23 cellular contexts compared by ENCODE assay signal in the genomic region with DNA sequence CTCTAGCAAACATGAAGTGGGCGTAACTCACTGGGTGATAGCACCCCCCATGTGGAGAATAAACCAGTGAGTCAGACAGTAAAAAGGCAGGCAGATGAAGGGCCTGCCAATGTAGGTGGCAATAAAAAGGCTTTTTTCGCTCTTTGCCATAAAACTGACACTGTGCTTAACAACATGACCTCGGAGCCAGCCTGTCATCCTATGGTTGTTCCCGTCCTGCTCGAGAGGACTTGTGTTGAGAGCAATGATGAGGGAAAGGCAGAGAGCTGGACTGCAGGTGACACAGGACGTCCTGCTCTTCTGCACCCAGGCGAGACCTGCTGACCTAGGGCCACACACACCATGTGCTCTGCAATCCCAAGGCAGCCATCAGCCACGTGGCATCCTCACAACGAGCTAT.
"Had no signal": no experiment of that assay in that cellular context is flagged by ENCODE, and none has a peak within 500 bp of the region (broad histone marks: within the 10 kb centered on the region; RNA-seq: fewer than 3 reads in every experiment).

No MANE protein-coding gene starts in this region.

- H3K27ac ChIP-seq: KMS-11 had no signal

- H3K4me1 Mint-ChIP-seq: activated B cell treated with CpG ODN at 0.5 μM for 24 hours; activated CD4-positive, alpha-beta T cell treated with anti-CD3 and anti-CD28 coated beads, Interleukin-2, amount 10 ng/mL, durations not matched to agents 7 days and 5 days; brain; T-helper 17 cell had no signal

- H3K9ac ChIP-seq: KMS-11 had no signal

- H3K36me3 Mint-ChIP-seq: activated CD4-positive, alpha-beta memory T cell treated with anti-CD3 and anti-CD28 coated beads for 36 hours; activated naive CD8-positive, alpha-beta T cell; brain had no signal

- DNase-seq: activated B cell treated with CpG ODN at 0.5 μM for 24 hours; activated CD4-positive, alpha-beta memory T cell treated with anti-CD3 and anti-CD28 coated beads for 36 hours; activated CD4-positive, alpha-beta T cell treated with anti-CD3 and anti-CD28 coated beads for 1 hour; activated CD4-positive, alpha-beta T cell treated with anti-CD3 and anti-CD28 coated beads, Interleukin-2, amount 10 ng/mL, durations not matched to agents 7 days and 5 days; activated gamma-delta T cell; activated naive CD4-positive, alpha-beta T cell treated with anti-CD3 and anti-CD28 coated beads for 36 hours; activated T-cell treated with anti-CD3 and anti-CD28 coated beads, Interleukin-2, amount 50 U/mL, for 24 hours; NCI-H1092; NCI-H1417 treated with DMSO at 0.1 percent for 48 hours; NCI-H1694; NCI-H2029; NCI-H2107; NCI-H2171 treated with DMSO at 0.1 percent for 48 hours; NCI-H226; NCI-H526; NCI-H774; SIG-M5; T-helper 17 cell; T-helper 9 cell had no signal

- H3K27me3 Mint-ChIP-seq: activated B cell treated with CpG ODN at 0.5 μM for 24 hours; activated CD4-positive, alpha-beta memory T cell treated with anti-CD3 and anti-CD28 coated beads for 36 hours; activated CD4-positive, alpha-beta T cell treated with anti-CD3 and anti-CD28 coated beads, Interleukin-2, amount 10 ng/mL, durations not matched to agents 7 days and 5 days; activated T-cell treated with anti-CD3 and anti-CD28 coated beads, Interleukin-2, amount 50 U/mL, for 24 hours had no signal

- H3K4me2 ChIP-seq: KMS-11 had no signal

- H3K9me3 Mint-ChIP-seq: activated CD4-positive, alpha-beta memory T cell treated with anti-CD3 and anti-CD28 coated beads for 36 hours; activated CD4-positive, alpha-beta T cell treated with anti-CD3 and anti-CD28 coated beads, Interleukin-2, amount 10 ng/mL, durations not matched to agents 7 days and 5 days; activated naive CD4-positive, alpha-beta T cell treated with anti-CD3 and anti-CD28 coated beads for 36 hours; activated T-cell treated with anti-CD3 and anti-CD28 coated beads, Interleukin-2, amount 50 U/mL, for 24 hours had no signal

- H3K4me3 Mint-ChIP-seq: activated B cell treated with CpG ODN at 0.5 μM for 24 hours; activated CD4-positive, alpha-beta memory T cell treated with anti-CD3 and anti-CD28 coated beads for 36 hours; activated CD4-positive, alpha-beta T cell treated with anti-CD3 and anti-CD28 coated beads, Interleukin-2, amount 10 ng/mL, durations not matched to agents 7 days and 5 days; activated naive CD4-positive, alpha-beta T cell treated with anti-CD3 and anti-CD28 coated beads for 36 hours; activated naive CD8-positive, alpha-beta T cell; activated T-cell treated with anti-CD3 and anti-CD28 coated beads, Interleukin-2, amount 50 U/mL, for 24 hours; brain; T-helper 17 cell had no signal

- H3K27ac Mint-ChIP-seq: activated B cell treated with CpG ODN at 0.5 μM for 24 hours; activated CD4-positive, alpha-beta memory T cell treated with anti-CD3 and anti-CD28 coated beads for 36 hours; activated CD4-positive, alpha-beta T cell treated with anti-CD3 and anti-CD28 coated beads, Interleukin-2, amount 10 ng/mL, durations not matched to agents 7 days and 5 days; activated naive CD4-positive, alpha-beta T cell treated with anti-CD3 and anti-CD28 coated beads for 36 hours; activated naive CD8-positive, alpha-beta T cell; activated T-cell treated with anti-CD3 and anti-CD28 coated beads, Interleukin-2, amount 50 U/mL, for 24 hours; brain; T-helper 17 cell had no signal

- FAIRE-seq: astrocyte had no signal

- ATAC-seq: T-helper 17 cell had no signal
